ENCODE assay signal across 1 cellular context in genomic region chr18:35371412-35372195, GRCh38.
A peak's percentile ranks its signal among the peaks of the same experiment; 100 is the strongest.
TF ChIP-seq lines count a peak whose summit lies in the region.

No MANE protein-coding gene starts in this region.

TF ChIP-seq in IMR-90, 13 proteins besides CTCF, POLR2A, EP300 and RAD21:
- TF ChIP-seq SMC3 (IDR thresholded peaks at IDR 0.05; ENCODE audit: low read depth, low read length) (no peak), CEBPB (IDR thresholded peaks at IDR 0.05; ENCODE audit: low read depth, low read length) (no peak), MXI1 (IDR thresholded peaks at IDR 0.05; ENCODE audit: borderline replicate concordance, low read depth, low read length) (no peak), MAFK (IDR thresholded peaks at IDR 0.05; ENCODE audit: low read depth, low read length) (peak; percentile 67), CHD1 (IDR thresholded peaks at IDR 0.05; ENCODE audit: low read depth, low read length) (no peak), MAZ (IDR thresholded peaks at IDR 0.05; ENCODE audit: borderline replicate concordance, low read depth, low read length) (no peak), NFE2L2 (IDR thresholded peaks at IDR 0.05; ENCODE audit: low read depth, low read length) (no peak)
